Comparison of ENCODE assay signal across 15 cellular contexts in genomic region chr18:53416985-53417384, GRCh38.
DNase-seq lines count a peak whose midpoint lies in the region; ATAC-seq and TF ChIP-seq lines count a peak whose summit lies in the region.
"Had no signal": no experiment of that assay in that cellular context is flagged by ENCODE, and none has a peak within 500 bp of the region (broad histone marks: within the 10 kb centered on the region; RNA-seq: fewer than 3 reads in every experiment).

No MANE protein-coding gene starts in this region.

- ATAC-seq in GM23338 (peak; percentile 59), GM19397 (IDR thresholded peaks at IDR 0.05; ENCODE audit: unreplicated experiment) (no peak), heart right ventricle (no peak)

- intact Hi-C loops in heart right ventricle (cut with DNase I), result no loop called here

- H3K9me3 Mint-ChIP-seq in GM23338, result no peaks in the 10 kb centered on the region

- H3K9me3 ChIP-seq in mesodermal cell (ENCODE audit: control insufficient read depth, low read length) (no peaks in the 10 kb centered on the region), heart right ventricle (no peaks in the 10 kb centered on the region)
- H3K9me3 ChIP-seq: BLaER1, HAP-1 had no signal

- H3K36me3 ChIP-seq in GM23338 (ENCODE audit: insufficient read depth), result no peaks in the 10 kb centered on the region
- no peaks in the 10 kb centered on the region for H3K36me3 ChIP-seq in mesodermal cell (ENCODE audit: control insufficient read depth, insufficient read depth, low read length)
- H3K36me3 ChIP-seq in heart right ventricle, result no peaks in the 10 kb centered on the region
- H3K36me3 ChIP-seq: BLaER1, HAP-1 had no signal

- no peaks in the 10 kb centered on the region for H3F3A ChIP-seq in GM23338 (replicated peaks; ENCODE audit: low read depth)

- no peaks in the 10 kb centered on the region for H3K79me2 ChIP-seq in GM23338 (replicated peaks; ENCODE audit: insufficient read depth)

- no peaks in the 10 kb centered on the region for H3K36me3 Mint-ChIP-seq in GM23338 (ENCODE audit: low read depth)
- H3K36me3 Mint-ChIP-seq: CD8-positive, alpha-beta memory T cell; IgD-negative memory B cell had no signal

- no peak overlapping the region for H3K4me3 Mint-ChIP-seq in GM23338
- H3K4me3 Mint-ChIP-seq: CD8-positive, alpha-beta memory T cell; IgD-negative memory B cell had no signal

- H3K27ac Mint-ChIP-seq in GM23338, result peak overlapping the region; percentile 23; the same call in 1 of the 2 replicates
- H3K27ac Mint-ChIP-seq: IgD-negative memory B cell had no signal

- TF ChIP-seq CTCF in GM23338 (conservative IDR thresholded peaks at IDR 0.05; ENCODE audit: low read depth in 2 of 2), result no peak
- no peak for TF ChIP-seq CTCF in heart right ventricle (IDR thresholded peaks at IDR 0.05)

- H3K4me3 ChIP-seq in GM23338, result no peak overlapping the region
- no peak overlapping the region for H3K4me3 ChIP-seq in mesodermal cell (ENCODE audit: extremely low read depth, insufficient read depth, low read length, poor library complexity, severe bottlenecking)
- no peak overlapping the region for H3K4me3 ChIP-seq in heart right ventricle
- H3K4me3 ChIP-seq: BLaER1, HAP-1 had no signal

- no peak overlapping the region; the same call in 1 of the 2 replicates for H3K27ac ChIP-seq in GM23338 (ENCODE audit: low read depth)
- peak overlapping the region; percentile 0 for H3K27ac ChIP-seq in mesodermal cell (ENCODE audit: low read depth, low read length, severe bottlenecking)
- H3K27ac ChIP-seq in heart right ventricle, result no peak overlapping the region
- H3K27ac ChIP-seq: BLaER1 had no signal

- H3K27me3 ChIP-seq in GM23338 (ENCODE audit: insufficient read depth), result no peaks in the 10 kb centered on the region
- H3K27me3 ChIP-seq in heart right ventricle, result no peaks in the 10 kb centered on the region
- H3K27me3 ChIP-seq: BLaER1 had no signal

- H3K27me3 Mint-ChIP-seq in GM23338 (ENCODE audit: insufficient read depth, low read depth, poor library complexity), result no peaks in the 10 kb centered on the region
- H3K27me3 Mint-ChIP-seq: CD8-positive, alpha-beta memory T cell; IgD-negative memory B cell had no signal

- H3K4me1 Mint-ChIP-seq in GM23338, result peaks cover 21% of the 10 kb centered on the region; the same call in 2 of the 3 replicates
- H3K4me1 Mint-ChIP-seq: CD8-positive, alpha-beta memory T cell; IgD-negative memory B cell had no signal

- no peaks in the 10 kb centered on the region for H4K20me1 ChIP-seq in GM23338 (replicated peaks; ENCODE audit: insufficient read depth)
- H4K20me1 ChIP-seq: BLaER1 had no signal

- no peak overlapping the region for H3K4me2 ChIP-seq in GM23338
- H3K4me2 ChIP-seq: BLaER1 had no signal

- H3K9me2 ChIP-seq in GM23338 (ENCODE audit: insufficient read depth), result no peaks in the 10 kb centered on the region

- WGBS in mesodermal cell (ENCODE audit: insufficient coverage in 2 of 2), 2 experiments, result 0 to 10% methylated on average over 1 to 2 of the region's 4 CpGs
- WGBS in heart right ventricle, 2 donors, result 24 to 25% methylated on average over 4 of the region's 4 CpGs

- no peak overlapping the region for H2AFZ ChIP-seq in GM23338

- DNase-seq in GM23338 (ENCODE audit: low spot score) (no peak), NCI-H69 (lab: John Stamatoyannopoulos, UW) (peak; percentile 71), fibroblast of the conjunctiva (ENCODE audit: low read depth) (peak; percentile 0), NCI-H774 (lab: John Stamatoyannopoulos, UW) (no peak), heart right ventricle (no peak)
- DNase-seq: CD8-positive, alpha-beta memory T cell; NCI-H1436 treated with DMSO at 0.1 percent for 48 hours; NCI-H2107; NCI-H345; SHP77 treated with DMSO at 0.1 percent for 48 hours had no signal

- H3K4me1 ChIP-seq in GM23338 (ENCODE audit: insufficient read depth), result peaks cover 10% of the 10 kb centered on the region
- H3K4me1 ChIP-seq in mesodermal cell (ENCODE audit: control insufficient read depth, insufficient read depth, low read length, poor library complexity, severe bottlenecking), result peaks cover 8% of the 10 kb centered on the region
- no peaks in the 10 kb centered on the region for H3K4me1 ChIP-seq in heart right ventricle
- H3K4me1 ChIP-seq: BLaER1, HAP-1 had no signal

TF ChIP-seq in GM23338, 12 proteins besides CTCF, POLR2A, EP300 and RAD21:
- TF ChIP-seq EZH2phosphoT487 (IDR thresholded peaks at IDR 0.05; ENCODE audit: unreplicated experiment) (no peak), NANOG (IDR thresholded peaks at IDR 0.05; ENCODE audit: borderline replicate concordance) (no peak), JUNB (IDR thresholded peaks at IDR 0.05; ENCODE audit: unreplicated experiment) (no peak), STAT1 (IDR thresholded peaks at IDR 0.05; ENCODE audit: unreplicated experiment) (no peak), ZNF114 (CRISPR knock-in tag; IDR thresholded peaks at IDR 0.05) (no peak), ZNF331 (CRISPR knock-in tag; IDR thresholded peaks at IDR 0.05; ENCODE audit: low read depth) (no peak), EZH2 (IDR thresholded peaks at IDR 0.05; ENCODE audit: low read depth, unreplicated experiment) (no peak), CREB1 (CRISPR knock-in tag; IDR thresholded peaks at IDR 0.05; ENCODE audit: low read depth) (no peak)
- TF ChIP-seq, protein P1, sequence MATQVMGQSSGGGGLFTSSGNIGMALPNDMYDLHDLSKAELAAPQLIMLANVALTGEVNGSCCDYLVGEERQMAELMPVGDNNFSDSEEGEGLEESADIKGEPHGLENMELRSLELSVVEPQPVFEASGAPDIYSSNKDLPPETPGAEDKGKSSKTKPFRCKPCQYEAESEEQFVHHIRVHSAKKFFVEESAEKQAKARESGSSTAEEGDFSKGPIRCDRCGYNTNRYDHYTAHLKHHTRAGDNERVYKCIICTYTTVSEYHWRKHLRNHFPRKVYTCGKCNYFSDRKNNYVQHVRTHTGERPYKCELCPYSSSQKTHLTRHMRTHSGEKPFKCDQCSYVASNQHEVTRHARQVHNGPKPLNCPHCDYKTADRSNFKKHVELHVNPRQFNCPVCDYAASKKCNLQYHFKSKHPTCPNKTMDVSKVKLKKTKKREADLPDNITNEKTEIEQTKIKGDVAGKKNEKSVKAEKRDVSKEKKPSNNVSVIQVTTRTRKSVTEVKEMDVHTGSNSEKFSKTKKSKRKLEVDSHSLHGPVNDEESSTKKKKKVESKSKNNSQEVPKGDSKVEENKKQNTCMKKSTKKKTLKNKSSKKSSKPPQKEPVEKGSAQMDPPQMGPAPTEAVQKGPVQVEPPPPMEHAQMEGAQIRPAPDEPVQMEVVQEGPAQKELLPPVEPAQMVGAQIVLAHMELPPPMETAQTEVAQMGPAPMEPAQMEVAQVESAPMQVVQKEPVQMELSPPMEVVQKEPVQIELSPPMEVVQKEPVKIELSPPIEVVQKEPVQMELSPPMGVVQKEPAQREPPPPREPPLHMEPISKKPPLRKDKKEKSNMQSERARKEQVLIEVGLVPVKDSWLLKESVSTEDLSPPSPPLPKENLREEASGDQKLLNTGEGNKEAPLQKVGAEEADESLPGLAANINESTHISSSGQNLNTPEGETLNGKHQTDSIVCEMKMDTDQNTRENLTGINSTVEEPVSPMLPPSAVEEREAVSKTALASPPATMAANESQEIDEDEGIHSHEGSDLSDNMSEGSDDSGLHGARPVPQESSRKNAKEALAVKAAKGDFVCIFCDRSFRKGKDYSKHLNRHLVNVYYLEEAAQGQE (IDR thresholded peaks at IDR 0.05; ENCODE audit: unreplicated experiment), result no peak
- TF ChIP-seq, protein P2, sequence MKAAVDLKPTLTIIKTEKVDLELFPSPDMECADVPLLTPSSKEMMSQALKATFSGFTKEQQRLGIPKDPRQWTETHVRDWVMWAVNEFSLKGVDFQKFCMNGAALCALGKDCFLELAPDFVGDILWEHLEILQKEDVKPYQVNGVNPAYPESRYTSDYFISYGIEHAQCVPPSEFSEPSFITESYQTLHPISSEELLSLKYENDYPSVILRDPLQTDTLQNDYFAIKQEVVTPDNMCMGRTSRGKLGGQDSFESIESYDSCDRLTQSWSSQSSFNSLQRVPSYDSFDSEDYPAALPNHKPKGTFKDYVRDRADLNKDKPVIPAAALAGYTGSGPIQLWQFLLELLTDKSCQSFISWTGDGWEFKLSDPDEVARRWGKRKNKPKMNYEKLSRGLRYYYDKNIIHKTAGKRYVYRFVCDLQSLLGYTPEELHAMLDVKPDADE (IDR thresholded peaks at IDR 0.05), result no peak

Comparison
In these comparisons a context has a peak if more than half of its experiments do, and no peak if none do; other contexts are left out.
1. DNase-seq: peak in NCI-H69 (single experiment) and fibroblast of the conjunctiva (single experiment); none in GM23338 (single experiment), NCI-H774 (single experiment) and heart right ventricle (0 of 2).